ENCODE assay signal across 8 cellular contexts in the genomic region with DNA sequence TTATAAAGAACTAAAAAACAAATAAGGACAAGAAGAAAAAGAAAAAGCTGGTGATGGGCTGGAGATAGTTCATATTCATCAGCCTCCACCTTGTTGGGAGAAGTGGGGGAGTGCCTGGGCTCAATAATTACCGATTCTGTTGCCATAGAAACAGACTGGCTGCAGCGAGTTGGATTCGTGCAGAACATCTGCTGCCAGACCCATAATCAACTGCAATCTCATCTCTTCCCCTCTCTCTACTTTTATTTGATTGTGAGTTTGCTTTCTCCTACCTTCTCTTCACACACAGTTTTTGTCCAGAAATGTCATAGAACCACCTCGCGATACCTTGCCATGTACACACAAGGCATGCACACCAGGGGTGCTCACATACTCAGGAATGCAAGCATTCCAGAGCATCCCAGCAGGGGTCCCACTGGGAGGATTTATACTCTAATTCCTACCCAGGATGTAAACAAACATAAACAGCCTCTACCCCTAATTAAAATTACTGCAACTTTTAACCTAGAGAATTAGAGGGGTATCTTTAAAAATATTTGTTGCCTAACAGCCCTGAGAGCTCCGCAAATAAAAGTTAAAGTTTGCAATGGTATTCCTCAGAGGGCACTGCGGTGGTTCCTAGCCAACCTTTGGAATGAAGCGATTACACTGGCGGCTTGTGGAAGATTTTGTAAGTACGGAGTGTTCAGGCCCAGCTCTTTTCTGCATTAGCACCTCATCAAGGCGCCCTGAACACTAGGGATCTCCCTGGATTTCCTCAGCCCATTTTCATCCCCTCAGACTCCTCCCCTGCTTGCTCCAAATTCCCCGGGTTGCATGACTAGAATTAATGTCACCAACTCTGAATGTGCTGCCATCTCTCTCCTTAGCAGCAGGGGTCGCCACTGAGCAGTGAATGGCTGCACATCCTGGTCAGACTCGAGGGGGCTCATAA.
DNase-seq lines count a peak whose midpoint lies in the region; ATAC-seq lines count a peak whose summit lies in the region.

No MANE protein-coding gene starts in this region.

- intact Hi-C loops in left colon (cut with DNase I, micrococcal nuclease), result no loop called here

- DNase-seq in Ammon's horn (ENCODE audit: low spot score) (peak; percentile 82), NCI-H1694 treated with DMSO at 0.1 percent for 48 hours (lab: John Stamatoyannopoulos, UW) (peak; percentile 85), cerebellum (ENCODE audit: low spot score) (peak; percentile 69), left colon (peak in 1 of 2 donors; percentile 59)
- DNase-seq in activated CD4-positive, alpha-beta T cell treated with anti-CD3 and anti-CD28 coated beads for 1 hour, result peak; percentile 34
- DNase-seq in stimulated activated CD4-positive, alpha-beta T cell treated with anti-CD3 and anti-CD28 coated beads, TNF-alpha, amount 100 ng/mL, for 1 hour (ENCODE audit: low read depth in 3 of 3, low spot score in 1 of 3), result peak in 2 of 3 donors; percentile 9 to 50

- ATAC-seq in GM19467 (IDR thresholded peaks at IDR 0.05; ENCODE audit: unreplicated experiment), result peak; percentile 64
- peak; percentile 52 for ATAC-seq in left colon
- ATAC-seq in GM18511 (IDR thresholded peaks at IDR 0.05; ENCODE audit: unreplicated experiment), result no peak
